ENCODE assay signal across 8 cellular contexts in the genomic region with DNA sequence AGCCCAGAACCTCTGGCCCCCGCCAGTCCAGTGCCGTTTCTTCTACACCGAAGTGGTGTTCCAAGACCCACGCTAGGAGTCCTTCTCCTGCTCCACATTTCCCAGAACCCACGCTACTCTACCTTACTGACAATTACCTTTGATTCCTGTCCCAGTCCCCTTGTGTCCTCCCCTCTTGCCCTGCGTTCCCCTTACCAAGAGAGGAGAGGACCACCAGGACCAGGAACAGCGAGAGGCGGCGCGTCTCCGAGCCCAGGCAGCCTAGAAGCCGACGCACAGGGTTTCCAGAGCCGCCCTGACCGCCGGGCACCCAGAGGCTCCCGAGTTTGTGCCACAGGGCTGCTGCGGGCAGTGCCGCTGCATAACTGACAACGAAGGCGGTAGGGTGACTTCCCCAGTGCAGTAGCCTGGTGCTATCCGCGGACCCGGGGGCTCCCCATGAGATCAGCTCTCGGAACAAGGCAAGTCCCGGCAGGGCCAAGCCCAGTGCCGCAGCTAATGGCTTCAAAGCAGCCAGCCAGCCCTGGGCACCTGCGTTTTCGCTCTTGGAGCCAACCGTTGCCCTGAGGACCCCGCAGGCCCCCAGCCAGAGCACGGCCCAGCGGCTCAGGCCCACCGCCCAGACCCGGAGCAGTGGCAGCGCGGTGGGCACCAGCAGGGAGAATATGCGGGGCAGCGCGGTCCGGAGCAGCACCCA. TPM values are rescaled to one million over a fixed set of nuclear protein-coding genes. Genes with fewer than 3 reads are reported as not detected.
DNase-seq lines count a peak whose midpoint lies in the region; ATAC-seq and TF ChIP-seq lines count a peak whose summit lies in the region.

No MANE protein-coding gene starts in this region.

- intact Hi-C loops in activated CD4-positive, alpha-beta T cell treated with anti-CD3 and anti-CD28 coated beads for 36 hours (cut with DNase I, micrococcal nuclease): loop anchor here (1.0 to 5.0 kb wide), 10 partner anchors 9 to 1114 kb away; a partner anchor contains a TSS
- intact Hi-C loops in left colon (cut with DNase I, micrococcal nuclease): no loop called here

- peak overlapping the region; percentile 80 for H3K4me3 ChIP-seq in HUES64 (ENCODE audit: low read length)
- H3K4me3 ChIP-seq in coronary artery: peak overlapping the region; percentile 98

- peaks cover 82% of the 10 kb centered on the region for H3K27me3 ChIP-seq in HUES64 (ENCODE audit: insufficient read depth, low read length)

- no peak overlapping the region for H3K27ac ChIP-seq in HUES64 (ENCODE audit: low read depth, low read length)
- peak overlapping the region; percentile 94 to 99 for H3K27ac ChIP-seq in coronary artery

- peaks cover 89% of the 10 kb centered on the region for H3K36me3 Mint-ChIP-seq in activated CD4-positive, alpha-beta T cell treated with anti-CD3 and anti-CD28 coated beads for 36 hours (ENCODE audit: low read depth)

- H3K9me3 Mint-ChIP-seq in activated CD4-positive, alpha-beta T cell treated with anti-CD3 and anti-CD28 coated beads for 36 hours (ENCODE audit: low read depth): no peaks in the 10 kb centered on the region

- 3% methylated on average over 41 of the region's 41 CpGs for WGBS in HUES64

- ATAC-seq in GM21367 (IDR thresholded peaks at IDR 0.05; ENCODE audit: unreplicated experiment): peak; percentile 28
- ATAC-seq in activated CD4-positive, alpha-beta T cell treated with anti-CD3 and anti-CD28 coated beads for 36 hours: peak; percentile 39
- ATAC-seq in left colon: peak; percentile 51

- CTCF ChIA-PET in activated CD4-positive, alpha-beta T cell treated with anti-CD3 and anti-CD28 coated beads for 36 hours (lab: Charles Lee): interaction anchor here (0.9 to 8.0 kb wide), 8 partner anchors 11 to 132 kb away, joined by 3 to 240 read pairs (median 8); a partner anchor contains a TSS

- no peaks in the 10 kb centered on the region for H3K9me3 ChIP-seq in HUES64 (ENCODE audit: insufficient read depth, low read depth, low read length)

- POLR2A ChIA-PET in activated CD4-positive, alpha-beta T cell treated with anti-CD3 and anti-CD28 coated beads for 36 hours (lab: Charles Lee): interaction anchor here (0.5 to 4.2 kb wide), 12 partner anchors 8 to 1306 kb away, joined by 3 to 65 read pairs (median 4); a partner anchor contains a TSS

- H3K4me3 Mint-ChIP-seq in activated CD4-positive, alpha-beta T cell treated with anti-CD3 and anti-CD28 coated beads for 36 hours: peak overlapping the region; percentile 100

- TF ChIP-seq CTCF in coronary artery (IDR thresholded peaks at IDR 0.05): no peak

- peaks cover 62% of the 10 kb centered on the region for H3K4me1 Mint-ChIP-seq in activated CD4-positive, alpha-beta T cell treated with anti-CD3 and anti-CD28 coated beads for 36 hours

- H3K4me1 ChIP-seq in HUES64 (ENCODE audit: insufficient read depth, low read length): no peaks in the 10 kb centered on the region

- peak overlapping the region; percentile 27; the same call in 1 of the 2 replicates for H3K9ac ChIP-seq in HUES64 (ENCODE audit: low read depth, low read length)

- H3K27me3 Mint-ChIP-seq in activated CD4-positive, alpha-beta T cell treated with anti-CD3 and anti-CD28 coated beads for 36 hours: no peaks in the 10 kb centered on the region

- H3K27ac Mint-ChIP-seq in activated CD4-positive, alpha-beta T cell treated with anti-CD3 and anti-CD28 coated beads for 36 hours: peak overlapping the region; percentile 94

- peak; percentile 5 for DNase-seq in COR-L47 (lab: John Stamatoyannopoulos, UW)
- DNase-seq in activated CD4-positive, alpha-beta T cell treated with anti-CD3 and anti-CD28 coated beads for 36 hours: peak; percentile 82
- peak; percentile 81 for DNase-seq in coronary artery (ENCODE audit: low spot score)
- DNase-seq in left colon: peak; percentile 49 to 67
- peak; percentile 65 for DNase-seq in stimulated activated CD4-positive, alpha-beta T cell treated with anti-CD3 and anti-CD28 coated beads, Interleukin-4, amount 100 ng/mL, for 24 hours
- DNase-seq in NCI-H2196 treated with DMSO at 0.1 percent for 48 hours (lab: John Stamatoyannopoulos, UW; ENCODE audit: unreplicated experiment): no peak

- no peaks in the 10 kb centered on the region for H3K36me3 ChIP-seq in HUES64 (ENCODE audit: insufficient read depth, low read length)

RNA-seq across cellular contexts. Expression of a gene that starts 0.5 kb away (rescaled TPM):
- 5.0 TPM for polyA plus RNA-seq in HUES64 (2013, experiment 1 of 2)
- polyA plus RNA-seq in HUES64 (2013, experiment 2 of 2): 4.9 TPM
- total RNA-seq in activated CD4-positive, alpha-beta T cell treated with anti-CD3 and anti-CD28 coated beads for 36 hours: 100 to 1,000 TPM; 191 to 255 TPM
- total RNA-seq in left colon: 100 to 1,000 TPM in 1 of 2 donors, 10 to 100 TPM in 1; 73.5 to 118 TPM

RNA-seq across cellular contexts. Expression of a gene that starts 1.0 kb away (rescaled TPM):
- 0.50 TPM for polyA plus RNA-seq in HUES64 (2013, experiment 1 of 2)
- polyA plus RNA-seq in HUES64 (2013, experiment 2 of 2): 0.82 TPM
- 100 to 1,000 TPM; 210 to 282 TPM for total RNA-seq in activated CD4-positive, alpha-beta T cell treated with anti-CD3 and anti-CD28 coated beads for 36 hours
- total RNA-seq in left colon: 10 to 100 TPM; 26.3 to 72.2 TPM

RNA-seq across cellular contexts. Expression of a gene that starts 9.1 kb away (rescaled TPM):
- polyA plus RNA-seq in HUES64 (2013, experiment 1 of 2): 8.1 TPM
- 9.3 TPM for polyA plus RNA-seq in HUES64 (2013, experiment 2 of 2)
- 100 to 1,000 TPM; 238 to 338 TPM for total RNA-seq in activated CD4-positive, alpha-beta T cell treated with anti-CD3 and anti-CD28 coated beads for 36 hours
- 100 to 1,000 TPM; 110 to 168 TPM for total RNA-seq in left colon

RNA-seq across cellular contexts. Expression of a gene that starts 14.5 kb away (rescaled TPM):
- 3.6 TPM for polyA plus RNA-seq in HUES64 (2013, experiment 1 of 2)
- 4.9 TPM for polyA plus RNA-seq in HUES64 (2013, experiment 2 of 2)
- 100 to 1,000 TPM in 1 of 2 experiments, 10 to 100 TPM in 1; 96.4 to 150 TPM for total RNA-seq in activated CD4-positive, alpha-beta T cell treated with anti-CD3 and anti-CD28 coated beads for 36 hours
- 100 to 1,000 TPM in 1 of 2 donors, 10 to 100 TPM in 1; 38.9 to 109 TPM for total RNA-seq in left colon

RNA-seq across cellular contexts. Expression of a gene that starts 36.2 kb away (rescaled TPM):
- polyA plus RNA-seq in HUES64 (2013, experiment 1 of 2): not detected
- 0.38 TPM for polyA plus RNA-seq in HUES64 (2013, experiment 2 of 2)
- 1 to 10 TPM; 1.5 to 1.6 TPM for total RNA-seq in activated CD4-positive, alpha-beta T cell treated with anti-CD3 and anti-CD28 coated beads for 36 hours
- 1 to 10 TPM in 1 of 2 donors, under 1 TPM in 1; 0.64 to 1.7 TPM for total RNA-seq in left colon

Comparison
In these comparisons a context has a peak if more than half of its experiments do, and no peak if none do; other contexts are left out.
1. intact Hi-C loops: an anchor here in activated CD4-positive, alpha-beta T cell treated with anti-CD3 and anti-CD28 coated beads for 36 hours (1.0 to 5.0 kb wide); none called in left colon.